Comparison of ENCODE assay signal across 8 cellular contexts in genomic region chr6:72084992-72085569, GRCh38.
DNase-seq lines count a peak whose midpoint lies in the region; TF ChIP-seq lines count a peak whose summit lies in the region.

No MANE protein-coding gene starts in this region.

- H3K4me1 ChIP-seq in suprapubic skin, result no peaks in the 10 kb centered on the region

- no peak for TF ChIP-seq POLR2A in suprapubic skin (IDR thresholded peaks at IDR 0.05)

- TF ChIP-seq CTCF in brain microvascular endothelial cell (IDR thresholded peaks at IDR 0.05; ENCODE audit: low read depth, low read length, missing control alignments) (peak; percentile 13), suprapubic skin (IDR thresholded peaks at IDR 0.05) (peak in 1 of 2 donors; percentile 21)

- no peak for TF ChIP-seq EP300 in suprapubic skin (IDR thresholded peaks at IDR 0.05)

- WGBS in suprapubic skin, result 6% methylated on average over 1 of the region's 1 CpG

- in situ Hi-C loops in brain microvascular endothelial cell (cut with HindIII; ENCODE audit: low pct_ligation_motif_present, low sequenced_read_pairs), result no loop called here

- H3K27ac ChIP-seq in brain microvascular endothelial cell (no peak overlapping the region), suprapubic skin (no peak overlapping the region)

- DNase-seq in GM03348 (ENCODE audit: low spot score) (peak; percentile 7), NCI-H1048 (lab: John Stamatoyannopoulos, UW) (peak; percentile 28), brain microvascular endothelial cell (no peak), middle frontal gyrus (ENCODE audit: extremely low spot score, low spot score) (peak; percentile 35), islet precursor cell (no peak), iPS-NIHi11 (ENCODE audit: low spot score) (no peak), suprapubic skin (ENCODE audit: low spot score in 2 of 2) (no peak), 8988T (no peak)

- no peaks in the 10 kb centered on the region for H3K27me3 ChIP-seq in brain microvascular endothelial cell (replicated peaks)
- no peaks in the 10 kb centered on the region for H3K27me3 ChIP-seq in suprapubic skin

- H3K4me3 ChIP-seq in brain microvascular endothelial cell (ENCODE audit: low read depth, low read length) (no peak overlapping the region), suprapubic skin (no peak overlapping the region)

- H3K9me3 ChIP-seq in suprapubic skin, result no peaks in the 10 kb centered on the region

- H3K36me3 ChIP-seq in brain microvascular endothelial cell (replicated peaks) (no peaks in the 10 kb centered on the region), suprapubic skin (no peaks in the 10 kb centered on the region)

Comparison
In these comparisons a context has a peak if more than half of its experiments do, and no peak if none do; other contexts are left out.
1. DNase-seq: peak in GM03348 (single experiment), NCI-H1048 (single experiment) and middle frontal gyrus (single experiment); none in brain microvascular endothelial cell (single experiment), islet precursor cell (single experiment), iPS-NIHi11 (single experiment), suprapubic skin (0 of 2) and 8988T (single experiment).